1 cellular context compared by ENCODE assay signal in the genomic region with DNA sequence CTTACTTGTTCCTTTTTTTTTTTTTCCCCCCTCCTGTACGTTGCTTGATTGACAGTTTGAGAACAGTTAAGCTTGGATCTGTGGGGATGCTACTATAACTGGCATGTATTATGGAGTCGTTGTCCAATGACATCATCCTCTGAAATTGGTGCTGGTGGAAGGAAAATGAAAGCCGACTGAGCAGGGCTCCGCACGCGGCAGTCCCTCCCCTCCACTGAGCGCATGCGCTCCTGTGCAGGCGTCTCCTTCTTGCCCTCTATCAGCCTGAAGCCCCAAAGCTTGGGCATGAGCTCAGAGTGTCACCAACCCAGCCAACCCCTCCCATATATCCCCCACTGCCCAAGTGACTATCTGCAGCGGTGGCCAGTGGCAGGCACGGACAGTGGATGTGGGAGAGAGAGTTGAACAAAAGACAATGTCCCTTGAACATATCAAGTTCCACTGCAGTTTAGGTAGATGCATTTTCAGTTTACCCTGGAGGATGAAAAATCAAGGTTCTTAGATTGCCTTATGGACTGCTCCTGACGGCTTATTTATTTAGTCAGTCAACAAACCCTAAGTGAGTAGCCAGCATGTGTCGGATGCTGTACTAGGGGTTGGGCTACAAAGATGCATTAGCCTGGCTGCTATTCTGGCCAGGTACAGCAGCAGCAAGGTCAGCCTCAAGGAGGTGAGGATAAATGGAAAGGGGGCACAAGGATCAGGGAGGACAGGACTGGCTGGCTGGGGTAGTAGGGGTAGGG.
TF ChIP-seq lines count a peak whose summit lies in the region.

No MANE protein-coding gene starts in this region.

TF ChIP-seq in IMR-90, 13 proteins besides CTCF, POLR2A, EP300 and RAD21 (continued from another document):
- TF ChIP-seq MXI1 (IDR thresholded peaks at IDR 0.05; ENCODE audit: borderline replicate concordance, low read depth, low read length), result no peak
- no peak for TF ChIP-seq CHD1 (IDR thresholded peaks at IDR 0.05; ENCODE audit: low read depth, low read length)
TF ChIP-seq in IMR-90: peak in this region for 0.
